1 cellular context compared by ENCODE assay signal in the genomic region with DNA sequence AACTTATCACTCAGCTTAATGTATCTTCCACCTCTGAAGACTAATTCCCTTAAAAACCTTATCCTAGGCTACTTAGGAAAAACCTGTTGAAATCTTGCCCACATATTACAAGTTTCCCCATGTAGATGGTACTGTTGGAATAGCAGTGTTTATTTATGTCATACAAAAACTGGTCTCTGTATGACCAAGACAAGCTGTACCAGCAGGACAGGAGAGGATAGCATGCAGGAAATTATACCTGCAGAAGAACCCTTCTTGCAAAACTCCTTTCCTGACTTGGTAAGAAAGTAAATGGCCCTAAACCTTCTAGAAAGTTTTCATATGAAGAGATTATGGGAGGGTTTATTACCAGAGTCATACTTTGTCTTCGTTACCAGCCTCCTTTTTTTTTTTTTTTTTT.
TF ChIP-seq lines count a peak whose summit lies in the region.

No MANE protein-coding gene starts in this region.

TF ChIP-seq in IMR-90, 13 proteins besides CTCF, POLR2A, EP300 and RAD21:
- no peak for TF ChIP-seq RFX5 (IDR thresholded peaks at IDR 0.05; ENCODE audit: low read depth, low read length)
- TF ChIP-seq MAFK (IDR thresholded peaks at IDR 0.05; ENCODE audit: low read depth, low read length): no peak
- TF ChIP-seq MAZ (IDR thresholded peaks at IDR 0.05; ENCODE audit: borderline replicate concordance, low read depth, low read length): no peak
- TF ChIP-seq MXI1 (IDR thresholded peaks at IDR 0.05; ENCODE audit: borderline replicate concordance, low read depth, low read length): no peak
- no peak for TF ChIP-seq CHD1 (IDR thresholded peaks at IDR 0.05; ENCODE audit: low read depth, low read length)
- TF ChIP-seq CEBPB (IDR thresholded peaks at IDR 0.05; ENCODE audit: low read depth, low read length): no peak
- TF ChIP-seq, protein P1, sequence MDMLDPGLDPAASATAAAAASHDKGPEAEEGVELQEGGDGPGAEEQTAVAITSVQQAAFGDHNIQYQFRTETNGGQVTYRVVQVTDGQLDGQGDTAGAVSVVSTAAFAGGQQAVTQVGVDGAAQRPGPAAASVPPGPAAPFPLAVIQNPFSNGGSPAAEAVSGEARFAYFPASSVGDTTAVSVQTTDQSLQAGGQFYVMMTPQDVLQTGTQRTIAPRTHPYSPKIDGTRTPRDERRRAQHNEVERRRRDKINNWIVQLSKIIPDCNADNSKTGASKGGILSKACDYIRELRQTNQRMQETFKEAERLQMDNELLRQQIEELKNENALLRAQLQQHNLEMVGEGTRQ (IDR thresholded peaks at IDR 0.05; ENCODE audit: low read depth, low read length): no peak
- no peak for TF ChIP-seq FOS (IDR thresholded peaks at IDR 0.05; ENCODE audit: low read depth, low read length)
- no peak for TF ChIP-seq NFE2L2 (IDR thresholded peaks at IDR 0.05; ENCODE audit: low read depth, low read length)
- TF ChIP-seq, protein P2, sequence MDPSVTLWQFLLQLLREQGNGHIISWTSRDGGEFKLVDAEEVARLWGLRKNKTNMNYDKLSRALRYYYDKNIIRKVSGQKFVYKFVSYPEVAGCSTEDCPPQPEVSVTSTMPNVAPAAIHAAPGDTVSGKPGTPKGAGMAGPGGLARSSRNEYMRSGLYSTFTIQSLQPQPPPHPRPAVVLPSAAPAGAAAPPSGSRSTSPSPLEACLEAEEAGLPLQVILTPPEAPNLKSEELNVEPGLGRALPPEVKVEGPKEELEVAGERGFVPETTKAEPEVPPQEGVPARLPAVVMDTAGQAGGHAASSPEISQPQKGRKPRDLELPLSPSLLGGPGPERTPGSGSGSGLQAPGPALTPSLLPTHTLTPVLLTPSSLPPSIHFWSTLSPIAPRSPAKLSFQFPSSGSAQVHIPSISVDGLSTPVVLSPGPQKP (IDR thresholded peaks at IDR 0.05; ENCODE audit: borderline replicate concordance, low read depth, low read length): no peak
- no peak for TF ChIP-seq SMC3 (IDR thresholded peaks at IDR 0.05; ENCODE audit: low read depth, low read length)
- TF ChIP-seq RCOR1 (IDR thresholded peaks at IDR 0.05; ENCODE audit: insufficient replicate concordance, low read length): no peak
- no peak for TF ChIP-seq BHLHE40 (IDR thresholded peaks at IDR 0.05; ENCODE audit: low read depth, low read length)
TF ChIP-seq in IMR-90: peak in this region for 0.
